8 cellular contexts compared by ENCODE assay signal in genomic region chr5:60945760-60946253, GRCh38. TPM values are rescaled to one million over a fixed set of nuclear protein-coding genes. Genes with fewer than 3 reads are reported as not detected.
A peak's percentile ranks its signal among the peaks of the same experiment; 100 is the strongest.
DNase-seq lines count a peak whose midpoint lies in the region; ATAC-seq and TF ChIP-seq lines count a peak whose summit lies in the region.

No MANE protein-coding gene starts in this region.

- ATAC-seq in GM19455 (IDR thresholded peaks at IDR 0.05; ENCODE audit: unreplicated experiment) (peak; percentile 28), HG03457 (IDR thresholded peaks at IDR 0.05; ENCODE audit: unreplicated experiment) (peak; percentile 16), SK-N-SH treated with all-trans-retinoic acid at 6 μM for 48 hours (peak; percentile 57)

- H3K27me3 ChIP-seq in mucosa of stomach (ENCODE audit: control insufficient read depth, insufficient read depth, low read length): no peaks in the 10 kb centered on the region

- peaks cover 6% of the 10 kb centered on the region for H3K4me1 ChIP-seq in mucosa of stomach (ENCODE audit: control insufficient read depth, insufficient read depth, low read length)

- no peak for TF ChIP-seq POLR2A in erythroblast (IDR thresholded peaks at IDR 0.05; ENCODE audit: low read length)

- no peaks in the 10 kb centered on the region for H3K36me3 ChIP-seq in mucosa of stomach (ENCODE audit: control insufficient read depth, insufficient read depth, low read length)

- H3K9me3 ChIP-seq in mucosa of stomach (ENCODE audit: control insufficient read depth, low read length): no peaks in the 10 kb centered on the region

- no peak overlapping the region for H3K4me3 Mint-ChIP-seq in Calu3 (ENCODE audit: low read depth, unreplicated experiment)

- intact Hi-C loops in Calu3 (cut with micrococcal nuclease; ENCODE audit: unreplicated experiment): no loop called here

- CTCF ChIA-PET in Calu3 (lab: Charles Lee): interaction anchor here (1.6 kb wide), 1 partner anchor 16 kb away, joined by 4 read pairs; no protein-coding TSS in a partner anchor

- H3K36me3 Mint-ChIP-seq in Calu3 (ENCODE audit: insufficient read depth, unreplicated experiment): no peaks in the 10 kb centered on the region

- TF ChIP-seq CTCF in Calu3 (IDR thresholded peaks at IDR 0.05; ENCODE audit: unreplicated experiment): no peak

- no peaks in the 10 kb centered on the region for H3K9me3 Mint-ChIP-seq in Calu3 (ENCODE audit: low read depth, unreplicated experiment)

- BruUV-seq in Calu3 (replicated peaks; lab: Mats Ljungman, UMichigan): no TSS peak

- H3K9ac ChIP-seq in mucosa of stomach (ENCODE audit: low read length): peak overlapping the region; percentile 80

- H3K4me1 Mint-ChIP-seq in Calu3 (ENCODE audit: low read depth, unreplicated experiment): peaks cover 7% of the 10 kb centered on the region

- H3K27ac Mint-ChIP-seq in Calu3 (ENCODE audit: unreplicated experiment): no peak overlapping the region

- DNase-seq in EH (ENCODE audit: low read depth): peak; percentile 69
- peak; percentile 67 to 73 for DNase-seq in erythroblast (lab: John Stamatoyannopoulos, UW)
- no peak for DNase-seq in T-helper 9 cell
- no peak for DNase-seq in Calu3

- peak overlapping the region; percentile 87 for H3K4me3 ChIP-seq in mucosa of stomach (ENCODE audit: low read length)

- no peaks in the 10 kb centered on the region for H3K27me3 Mint-ChIP-seq in Calu3 (ENCODE audit: unreplicated experiment)

TF ChIP-seq in SK-N-SH treated with all-trans-retinoic acid at 6 μM for 48 hours, 23 proteins besides CTCF, POLR2A, EP300 and RAD21:
- TF ChIP-seq ARNTL (CRISPR knock-in tag; IDR thresholded peaks at IDR 0.05; ENCODE audit: borderline replicate concordance, low read depth): no peak
- no peak for TF ChIP-seq ZFP30 (CRISPR knock-in tag; IDR thresholded peaks at IDR 0.05)
- TF ChIP-seq CSDC2 (CRISPR knock-in tag; IDR thresholded peaks at IDR 0.05): no peak
- no peak for TF ChIP-seq CSRNP3 (CRISPR knock-in tag; IDR thresholded peaks at IDR 0.05)
- TF ChIP-seq TOX (CRISPR knock-in tag; IDR thresholded peaks at IDR 0.05; ENCODE audit: borderline replicate concordance): no peak
- no peak for TF ChIP-seq POU6F1 (CRISPR knock-in tag; IDR thresholded peaks at IDR 0.05; ENCODE audit: borderline replicate concordance, low read depth)
- no peak for TF ChIP-seq GLIS3 (CRISPR knock-in tag; IDR thresholded peaks at IDR 0.05)
- TF ChIP-seq RARB (CRISPR knock-in tag; IDR thresholded peaks at IDR 0.05): no peak
- TF ChIP-seq OSR1 (CRISPR knock-in tag; IDR thresholded peaks at IDR 0.05): no peak
- no peak for TF ChIP-seq ZFP3 (CRISPR knock-in tag; IDR thresholded peaks at IDR 0.05)
- no peak for TF ChIP-seq ESRRG (CRISPR knock-in tag; IDR thresholded peaks at IDR 0.05)
- no peak for TF ChIP-seq BACH2 (CRISPR knock-in tag; IDR thresholded peaks at IDR 0.05; ENCODE audit: borderline replicate concordance)
TF ChIP-seq in SK-N-SH treated with all-trans-retinoic acid at 6 μM for 48 hours: peak in this region for 0.

RNA-seq across cellular contexts. Expression of gene NDUFAF2, which starts 0.8 kb away (rescaled TPM):
- total RNA-seq in Calu3 (2022): 43.4 and 44.5 TPM in 2 replicates

RNA-seq across cellular contexts. Expression of gene ERCC8, which starts 0.9 kb away (rescaled TPM):
- total RNA-seq in Calu3 (2022): 17.2 and 19.7 TPM in 2 replicates

Comparison
In these comparisons a context has a peak if more than half of its experiments do, and no peak if none do; other contexts are left out.
1. DNase-seq: peak in EH (single experiment) and erythroblast (2 of 2); none in T-helper 9 cell (single experiment) and Calu3 (single experiment).
2. Peak in every context shown above with its lines, with median percentiles within 50 percentile points of each other: ATAC-seq.